In genomic region chr7:124202546-124202945, GRCh38 we compare ENCODE assay signal across 28 cellular contexts.
"Had no signal": no experiment of that assay in that cellular context is flagged by ENCODE, and none has a peak within 500 bp of the region (broad histone marks: within the 10 kb centered on the region; RNA-seq: fewer than 3 reads in every experiment).

No MANE protein-coding gene starts in this region.

- H3K27me3 ChIP-seq: neural progenitor cell, pancreas, stomach, testis, thyroid gland, transverse colon, upper lobe of left lung, vagina had no signal

- H3K27ac ChIP-seq: left ventricle myocardium inferior, neural progenitor cell, pancreas, prostate gland, skin epidermis, stomach, testis, thyroid gland, transverse colon, upper lobe of left lung, vagina had no signal

- H3K4me1 ChIP-seq: left ventricle myocardium inferior, pancreas, prostate gland, stomach, testis, thyroid gland, transverse colon, upper lobe of left lung, vagina had no signal

- H3K9ac ChIP-seq: neural progenitor cell had no signal

- H3K9me3 Mint-ChIP-seq: mesothelial cell of epicardium, nephron progenitor cell, neural progenitor cell had no signal

- H3K27me3 Mint-ChIP-seq: naive B cell; stimulated activated naive B cell treated with anti-CD40 and anti-IgM and Interleukin-4, amounts not matched to agents 10 μg/mL and 1 μg/mL and 100 μg/mL, for 72 hours had no signal

- H3K36me3 Mint-ChIP-seq: mesothelial cell of epicardium; naive B cell; neural progenitor cell; stimulated activated naive B cell treated with anti-CD40 and anti-IgM and Interleukin-4, amounts not matched to agents 10 μg/mL and 1 μg/mL and 100 μg/mL, for 72 hours had no signal

- H3K4me3 Mint-ChIP-seq: mesothelial cell of epicardium; naive B cell; natural killer cell; nephron progenitor cell; neural progenitor cell; stimulated activated naive B cell treated with anti-CD40 and anti-IgM and Interleukin-4, amounts not matched to agents 10 μg/mL and 1 μg/mL and 100 μg/mL, for 72 hours had no signal

- H3K4me1 Mint-ChIP-seq: mesothelial cell of epicardium; naive B cell; natural killer cell; stimulated activated naive B cell treated with anti-CD40 and anti-IgM and Interleukin-4, amounts not matched to agents 10 μg/mL and 1 μg/mL and 100 μg/mL, for 72 hours had no signal

- ATAC-seq: natural killer cell; pancreas; right cardiac atrium; sciatic nerve; stimulated activated naive B cell treated with anti-CD40 and anti-IgM and Interleukin-4, amounts not matched to agents 10 μg/mL and 1 μg/mL and 100 μg/mL, for 72 hours; stimulated activated naive CD8-positive, alpha-beta T cell treated with anti-CD3 and anti-CD28 coated beads, Interleukin-15, Interleukin-2, amounts not matched to agents 100 U/mL and 50 U/mL, for 24 hours had no signal

- H3K36me3 ChIP-seq: left ventricle myocardium inferior, neural progenitor cell, pancreas, prostate gland, stomach, thyroid gland, transverse colon, upper lobe of left lung, vagina had no signal

- DNase-seq: islet precursor cell; left ventricle myocardium inferior; mesendoderm; naive B cell; natural killer cell; nephron progenitor cell; pancreas; posterior cingulate gyrus; retina; right cardiac atrium; stimulated activated CD4-positive, alpha-beta T cell treated with anti-CD3 and anti-CD28 coated beads, Interleukin-12 subunit alpha, Interleukin-12 subunit beta, amount 100 ng/mL, for 4 hours; stimulated activated CD4-positive, alpha-beta T cell treated with anti-CD3 and anti-CD28 coated beads, Interleukin-15, amount 100 ng/mL, for 24 hours; stimulated activated CD4-positive, alpha-beta T cell treated with anti-CD3 and anti-CD28 coated beads, Interleukin-2, amount 100 ng/mL, for 24 hours; stimulated activated CD4-positive, alpha-beta T cell treated with anti-CD3 and anti-CD28 coated beads, Interleukin-4, amount 100 ng/mL, for 1 hour; stimulated activated naive B cell treated with anti-CD40 and anti-IgM and Interleukin-4, amounts not matched to agents 10 μg/mL and 1 μg/mL and 100 μg/mL, for 72 hours; stimulated activated naive CD8-positive, alpha-beta T cell treated with anti-CD3 and anti-CD28 coated beads, Interleukin-15, Interleukin-2, amounts not matched to agents 100 U/mL and 50 U/mL, for 24 hours; stomach; testis; thyroid gland; transverse colon; upper lobe of left lung had no signal

- H2AFZ ChIP-seq: neural progenitor cell had no signal

- FAIRE-seq: pancreas had no signal

- H3K27ac Mint-ChIP-seq: mesothelial cell of epicardium; natural killer cell; neural progenitor cell; stimulated activated naive B cell treated with anti-CD40 and anti-IgM and Interleukin-4, amounts not matched to agents 10 μg/mL and 1 μg/mL and 100 μg/mL, for 72 hours had no signal

- H3K4me3 ChIP-seq: left ventricle myocardium inferior, lung, neural progenitor cell, pancreas, prostate gland, skin epidermis, stomach, testis, thyroid gland, transverse colon, upper lobe of left lung, vagina had no signal

- H3K9me3 ChIP-seq: left ventricle myocardium inferior, pancreas, prostate gland, stomach, testis, thyroid gland, transverse colon, upper lobe of left lung, vagina had no signal
